1 cellular context compared by ENCODE assay signal in genomic region chr17:69602969-69603368, GRCh38.
TF ChIP-seq lines count a peak whose summit lies in the region.

No MANE protein-coding gene starts in this region.

TF ChIP-seq in GM23338, 12 proteins besides CTCF, POLR2A, EP300 and RAD21 (continued from another document):
- TF ChIP-seq ZNF462 (CRISPR knock-in tag; IDR thresholded peaks at IDR 0.05): no peak
- TF ChIP-seq EZH2phosphoT487 (IDR thresholded peaks at IDR 0.05; ENCODE audit: unreplicated experiment): no peak
- TF ChIP-seq, protein P1, sequence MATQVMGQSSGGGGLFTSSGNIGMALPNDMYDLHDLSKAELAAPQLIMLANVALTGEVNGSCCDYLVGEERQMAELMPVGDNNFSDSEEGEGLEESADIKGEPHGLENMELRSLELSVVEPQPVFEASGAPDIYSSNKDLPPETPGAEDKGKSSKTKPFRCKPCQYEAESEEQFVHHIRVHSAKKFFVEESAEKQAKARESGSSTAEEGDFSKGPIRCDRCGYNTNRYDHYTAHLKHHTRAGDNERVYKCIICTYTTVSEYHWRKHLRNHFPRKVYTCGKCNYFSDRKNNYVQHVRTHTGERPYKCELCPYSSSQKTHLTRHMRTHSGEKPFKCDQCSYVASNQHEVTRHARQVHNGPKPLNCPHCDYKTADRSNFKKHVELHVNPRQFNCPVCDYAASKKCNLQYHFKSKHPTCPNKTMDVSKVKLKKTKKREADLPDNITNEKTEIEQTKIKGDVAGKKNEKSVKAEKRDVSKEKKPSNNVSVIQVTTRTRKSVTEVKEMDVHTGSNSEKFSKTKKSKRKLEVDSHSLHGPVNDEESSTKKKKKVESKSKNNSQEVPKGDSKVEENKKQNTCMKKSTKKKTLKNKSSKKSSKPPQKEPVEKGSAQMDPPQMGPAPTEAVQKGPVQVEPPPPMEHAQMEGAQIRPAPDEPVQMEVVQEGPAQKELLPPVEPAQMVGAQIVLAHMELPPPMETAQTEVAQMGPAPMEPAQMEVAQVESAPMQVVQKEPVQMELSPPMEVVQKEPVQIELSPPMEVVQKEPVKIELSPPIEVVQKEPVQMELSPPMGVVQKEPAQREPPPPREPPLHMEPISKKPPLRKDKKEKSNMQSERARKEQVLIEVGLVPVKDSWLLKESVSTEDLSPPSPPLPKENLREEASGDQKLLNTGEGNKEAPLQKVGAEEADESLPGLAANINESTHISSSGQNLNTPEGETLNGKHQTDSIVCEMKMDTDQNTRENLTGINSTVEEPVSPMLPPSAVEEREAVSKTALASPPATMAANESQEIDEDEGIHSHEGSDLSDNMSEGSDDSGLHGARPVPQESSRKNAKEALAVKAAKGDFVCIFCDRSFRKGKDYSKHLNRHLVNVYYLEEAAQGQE (IDR thresholded peaks at IDR 0.05; ENCODE audit: unreplicated experiment): no peak
- TF ChIP-seq JUNB (IDR thresholded peaks at IDR 0.05; ENCODE audit: unreplicated experiment): no peak
- no peak for TF ChIP-seq CREB1 (CRISPR knock-in tag; IDR thresholded peaks at IDR 0.05; ENCODE audit: low read depth)
- no peak for TF ChIP-seq NANOG (IDR thresholded peaks at IDR 0.05; ENCODE audit: borderline replicate concordance)
